1 cellular context compared by ENCODE assay signal in the genomic region with DNA sequence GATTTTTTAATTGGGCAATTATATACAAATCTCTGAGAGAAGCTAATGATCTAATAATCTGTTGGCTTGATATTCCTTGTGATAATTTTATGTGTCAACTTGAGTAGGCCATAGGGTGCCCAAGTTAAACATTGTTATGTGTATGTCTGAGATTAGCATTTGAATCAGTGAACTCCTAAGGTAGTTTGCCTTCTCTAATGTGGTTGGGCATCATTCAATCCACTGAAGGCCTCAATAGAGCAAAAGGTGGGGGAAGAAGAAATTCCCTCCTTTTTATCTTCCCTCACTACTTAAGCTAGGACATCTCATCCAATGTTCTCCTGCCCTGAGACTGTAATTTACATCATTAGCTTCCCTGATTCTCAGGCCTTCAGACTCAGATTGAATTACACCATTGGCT.
TF ChIP-seq lines count a peak whose summit lies in the region.

No MANE protein-coding gene starts in this region.

TF ChIP-seq in GM23338, 12 proteins besides CTCF, POLR2A, EP300 and RAD21 (continued from another document):
- TF ChIP-seq, protein P1, sequence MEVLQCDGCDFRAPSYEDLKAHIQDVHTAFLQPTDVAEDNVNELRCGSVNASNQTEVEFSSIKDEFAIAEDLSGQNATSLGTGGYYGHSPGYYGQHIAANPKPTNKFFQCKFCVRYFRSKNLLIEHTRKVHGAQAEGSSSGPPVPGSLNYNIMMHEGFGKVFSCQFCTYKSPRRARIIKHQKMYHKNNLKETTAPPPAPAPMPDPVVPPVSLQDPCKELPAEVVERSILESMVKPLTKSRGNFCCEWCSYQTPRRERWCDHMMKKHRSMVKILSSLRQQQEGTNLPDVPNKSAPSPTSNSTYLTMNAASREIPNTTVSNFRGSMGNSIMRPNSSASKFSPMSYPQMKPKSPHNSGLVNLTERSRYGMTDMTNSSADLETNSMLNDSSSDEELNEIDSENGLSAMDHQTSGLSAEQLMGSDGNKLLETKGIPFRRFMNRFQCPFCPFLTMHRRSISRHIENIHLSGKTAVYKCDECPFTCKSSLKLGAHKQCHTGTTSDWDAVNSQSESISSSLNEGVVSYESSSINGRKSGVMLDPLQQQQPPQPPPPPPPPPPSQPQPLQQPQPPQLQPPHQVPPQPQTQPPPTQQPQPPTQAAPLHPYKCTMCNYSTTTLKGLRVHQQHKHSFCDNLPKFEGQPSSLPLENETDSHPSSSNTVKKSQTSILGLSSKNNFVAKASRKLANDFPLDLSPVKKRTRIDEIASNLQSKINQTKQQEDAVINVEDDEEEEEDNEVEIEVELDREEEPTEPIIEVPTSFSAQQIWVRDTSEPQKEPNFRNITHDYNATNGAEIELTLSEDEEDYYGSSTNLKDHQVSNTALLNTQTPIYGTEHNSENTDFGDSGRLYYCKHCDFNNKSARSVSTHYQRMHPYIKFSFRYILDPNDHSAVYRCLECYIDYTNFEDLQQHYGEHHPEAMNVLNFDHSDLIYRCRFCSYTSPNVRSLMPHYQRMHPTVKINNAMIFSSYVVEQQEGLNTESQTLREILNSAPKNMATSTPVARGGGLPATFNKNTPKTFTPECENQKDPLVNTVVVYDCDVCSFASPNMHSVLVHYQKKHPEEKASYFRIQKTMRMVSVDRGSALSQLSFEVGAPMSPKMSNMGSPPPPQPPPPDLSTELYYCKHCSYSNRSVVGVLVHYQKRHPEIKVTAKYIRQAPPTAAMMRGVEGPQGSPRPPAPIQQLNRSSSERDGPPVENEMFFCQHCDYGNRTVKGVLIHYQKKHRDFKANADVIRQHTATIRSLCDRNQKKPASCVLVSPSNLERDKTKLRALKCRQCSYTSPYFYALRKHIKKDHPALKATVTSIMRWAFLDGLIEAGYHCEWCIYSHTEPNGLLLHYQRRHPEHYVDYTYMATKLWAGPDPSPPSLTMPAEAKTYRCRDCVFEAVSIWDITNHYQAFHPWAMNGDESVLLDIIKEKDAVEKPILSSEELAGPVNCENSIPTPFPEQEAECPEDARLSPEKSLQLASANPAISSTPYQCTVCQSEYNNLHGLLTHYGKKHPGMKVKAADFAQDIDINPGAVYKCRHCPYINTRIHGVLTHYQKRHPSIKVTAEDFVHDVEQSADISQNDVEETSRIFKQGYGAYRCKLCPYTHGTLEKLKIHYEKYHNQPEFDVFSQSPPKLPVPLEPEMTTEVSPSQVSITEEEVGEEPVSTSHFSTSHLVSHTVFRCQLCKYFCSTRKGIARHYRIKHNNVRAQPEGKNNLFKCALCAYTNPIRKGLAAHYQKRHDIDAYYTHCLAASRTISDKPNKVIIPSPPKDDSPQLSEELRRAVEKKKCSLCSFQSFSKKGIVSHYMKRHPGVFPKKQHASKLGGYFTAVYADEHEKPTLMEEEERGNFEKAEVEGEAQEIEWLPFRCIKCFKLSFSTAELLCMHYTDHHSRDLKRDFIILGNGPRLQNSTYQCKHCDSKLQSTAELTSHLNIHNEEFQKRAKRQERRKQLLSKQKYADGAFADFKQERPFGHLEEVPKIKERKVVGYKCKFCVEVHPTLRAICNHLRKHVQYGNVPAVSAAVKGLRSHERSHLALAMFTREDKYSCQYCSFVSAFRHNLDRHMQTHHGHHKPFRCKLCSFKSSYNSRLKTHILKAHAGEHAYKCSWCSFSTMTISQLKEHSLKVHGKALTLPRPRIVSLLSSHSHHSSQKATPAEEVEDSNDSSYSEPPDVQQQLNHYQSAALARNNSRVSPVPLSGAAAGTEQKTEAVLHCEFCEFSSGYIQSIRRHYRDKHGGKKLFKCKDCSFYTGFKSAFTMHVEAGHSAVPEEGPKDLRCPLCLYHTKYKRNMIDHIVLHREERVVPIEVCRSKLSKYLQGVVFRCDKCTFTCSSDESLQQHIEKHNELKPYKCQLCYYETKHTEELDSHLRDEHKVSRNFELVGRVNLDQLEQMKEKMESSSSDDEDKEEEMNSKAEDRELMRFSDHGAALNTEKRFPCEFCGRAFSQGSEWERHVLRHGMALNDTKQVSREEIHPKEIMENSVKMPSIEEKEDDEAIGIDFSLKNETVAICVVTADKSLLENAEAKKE (CRISPR knock-in tag; IDR thresholded peaks at IDR 0.05), result peak; percentile 92
- TF ChIP-seq ZNF331 (CRISPR knock-in tag; IDR thresholded peaks at IDR 0.05; ENCODE audit: low read depth) (no peak), NANOG (IDR thresholded peaks at IDR 0.05; ENCODE audit: borderline replicate concordance) (peak; percentile 52; the same call in 1 of the 2 replicates), CREB1 (CRISPR knock-in tag; IDR thresholded peaks at IDR 0.05; ENCODE audit: low read depth) (peak; percentile 15; the same call in 1 of the 2 replicates), STAT1 (IDR thresholded peaks at IDR 0.05; ENCODE audit: unreplicated experiment) (no peak), POLR2AphosphoS5 (IDR thresholded peaks at IDR 0.05; ENCODE audit: low read depth) (no peak)
- TF ChIP-seq, protein P2, sequence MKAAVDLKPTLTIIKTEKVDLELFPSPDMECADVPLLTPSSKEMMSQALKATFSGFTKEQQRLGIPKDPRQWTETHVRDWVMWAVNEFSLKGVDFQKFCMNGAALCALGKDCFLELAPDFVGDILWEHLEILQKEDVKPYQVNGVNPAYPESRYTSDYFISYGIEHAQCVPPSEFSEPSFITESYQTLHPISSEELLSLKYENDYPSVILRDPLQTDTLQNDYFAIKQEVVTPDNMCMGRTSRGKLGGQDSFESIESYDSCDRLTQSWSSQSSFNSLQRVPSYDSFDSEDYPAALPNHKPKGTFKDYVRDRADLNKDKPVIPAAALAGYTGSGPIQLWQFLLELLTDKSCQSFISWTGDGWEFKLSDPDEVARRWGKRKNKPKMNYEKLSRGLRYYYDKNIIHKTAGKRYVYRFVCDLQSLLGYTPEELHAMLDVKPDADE (IDR thresholded peaks at IDR 0.05), result no peak
